ENCODE assay signal across 8 cellular contexts in genomic region chr9:68356370-68357118, GRCh38. TPM values are rescaled to one million over a fixed set of nuclear protein-coding genes. Genes with fewer than 3 reads are reported as not detected.
DNase-seq lines count a peak whose midpoint lies in the region; ATAC-seq and TF ChIP-seq lines count a peak whose summit lies in the region.
"Not testable (repeated sequence)": the region's sequence is repeated elsewhere in the genome, so short reads cannot be mapped to it uniquely, and the experiment has no call there.

PGM5 (plus strand) TSS chr9:68356611; CDS start chr9:68357128, 517 bp downstream.

- not testable (repeated sequence) for H3K36me3 Mint-ChIP-seq in activated T-helper 1 cell treated with anti-CD3 and anti-CD28 coated beads, Interleukin-12 subunit alpha, Interleukin-12 subunit beta, Interleukin-2, Interleukin-4 antibody, amounts not matched to agents 30 ng/mL and 10 ng/mL and 1 ng/mL, durations not matched to agents 14 hours and 24 hours and 36 hours (ENCODE audit: low read depth); naive thymus-derived CD4-positive, alpha-beta T cell

- BruUV-seq in IMR-90 (replicated peaks; lab: Mats Ljungman, UMichigan), result not testable (repeated sequence)

- H2AFZ ChIP-seq in IMR-90 (replicated peaks; ENCODE audit: low read length, poor library complexity), result not testable (repeated sequence)

- H3K79me1 ChIP-seq in IMR-90 (ENCODE audit: low read depth in 1 of 2, low read length in 2 of 2), result not testable (repeated sequence)

- H3K4me3 ChIP-seq in AG09309 (ENCODE audit: control insufficient read depth, low read depth, low read length) (peak within 1 kb of the TSS; percentile 39), IMR-90 (ENCODE audit: insufficient read depth, low read depth, low read length) (peak within 1 kb of the TSS; percentile 88), iPS-11a (ENCODE audit: low read depth, low read length) (peak within 1 kb of the TSS; percentile 17)
- H3K4me3 ChIP-seq in naive thymus-derived CD4-positive, alpha-beta T cell (ENCODE audit: low read length), result not testable (repeated sequence)

- H2AK9ac ChIP-seq in IMR-90 (replicated peaks; ENCODE audit: low read depth, low read length, poor library complexity), result not testable (repeated sequence)

- H3K4ac ChIP-seq in IMR-90 (ENCODE audit: low read depth, low read length), result not testable (repeated sequence)

- not testable (repeated sequence) for H2BK20ac ChIP-seq in IMR-90 (ENCODE audit: low read depth, low read length)

- not testable (repeated sequence) for H3K4me1 ChIP-seq in IMR-90 (ENCODE audit: control insufficient read depth, insufficient read depth, low read length); naive thymus-derived CD4-positive, alpha-beta T cell (ENCODE audit: control insufficient read depth in 2 of 2, insufficient read depth in 2 of 2, low read length in 2 of 2)

- not testable (repeated sequence) for H4K5ac ChIP-seq in IMR-90 (ENCODE audit: low read depth, low read length)

- H3K27me3 Mint-ChIP-seq in activated T-helper 1 cell treated with anti-CD3 and anti-CD28 coated beads, Interleukin-12 subunit alpha, Interleukin-12 subunit beta, Interleukin-2, Interleukin-4 antibody, amounts not matched to agents 30 ng/mL and 10 ng/mL and 1 ng/mL, durations not matched to agents 14 hours and 24 hours and 36 hours (ENCODE audit: insufficient read depth), result peaks cover 35% of the 10 kb centered on the region
- peaks cover 13 to 43% (median 21%) of the 10 kb centered on the region in 5 donors for H3K27me3 Mint-ChIP-seq in naive thymus-derived CD4-positive, alpha-beta T cell

- not testable (repeated sequence) for H3K9me3 Mint-ChIP-seq in activated T-helper 1 cell treated with anti-CD3 and anti-CD28 coated beads, Interleukin-12 subunit alpha, Interleukin-12 subunit beta, Interleukin-2, Interleukin-4 antibody, amounts not matched to agents 30 ng/mL and 10 ng/mL and 1 ng/mL, durations not matched to agents 14 hours and 24 hours and 36 hours; naive thymus-derived CD4-positive, alpha-beta T cell

- H4K91ac ChIP-seq in IMR-90 (ENCODE audit: insufficient read depth, low read depth, low read length), result not testable (repeated sequence)

- H3K23ac ChIP-seq in IMR-90 (ENCODE audit: low read depth, low read length), result not testable (repeated sequence)

- DNase-seq in AG09309 (ENCODE audit: low read depth); IMR-90; activated T-helper 1 cell treated with anti-CD3 and anti-CD28 coated beads, Interleukin-12 subunit alpha, Interleukin-12 subunit beta, Interleukin-2, Interleukin-4 antibody, amounts not matched to agents 30 ng/mL and 10 ng/mL and 1 ng/mL, durations not matched to agents 14 hours and 24 hours and 36 hours (ENCODE audit: low spot score); naive thymus-derived CD4-positive, alpha-beta T cell: not testable (repeated sequence)
- peak; percentile 62 for DNase-seq in ecto neural progenitor cell (ENCODE audit: low spot score)
- DNase-seq in stimulated activated CD8-positive, alpha-beta memory T cell treated with anti-CD3 and anti-CD28 coated beads, Interleukin-4, amount 100 ng/mL, for 48 hours, result peak; percentile 32

- peak within 1 kb of the TSS; percentile 45 for H2BK5ac ChIP-seq in IMR-90 (ENCODE audit: low read depth, low read length, poor library complexity, severe bottlenecking)

- WGBS in IMR-90 (ENCODE audit: extremely low coverage in 2 of 2, insufficient read length in 1 of 2), 2 experiments, result 6% methylated on average over 10 of the region's 58 CpGs; no CpG with 5 or more reads in 1 of the 2 experiments

- not testable (repeated sequence) for H4K8ac ChIP-seq in IMR-90 (ENCODE audit: low read depth in 2 of 2, low read length in 2 of 2)

- not testable (repeated sequence) for TF ChIP-seq RAD21 in IMR-90 (IDR thresholded peaks at IDR 0.05; ENCODE audit: low read length)

- peak within 1 kb of the TSS; percentile 66; the same call in 1 of the 2 replicates for H3K9ac ChIP-seq in IMR-90 (ENCODE audit: low read depth, low read length)

- H2AK5ac ChIP-seq in IMR-90 (ENCODE audit: low read depth, low read length), result not testable (repeated sequence)

- H2BK15ac ChIP-seq in IMR-90 (ENCODE audit: low read depth, low read length), result not testable (repeated sequence)

- intact Hi-C loops in IMR-90 (cut with micrococcal nuclease), result loop anchor here (5.0 kb wide), 1 partner anchor 151 kb away; no protein-coding TSS in a partner anchor
- intact Hi-C loops in activated T-helper 1 cell treated with anti-CD3 and anti-CD28 coated beads, Interleukin-12 subunit alpha, Interleukin-12 subunit beta, Interleukin-2, Interleukin-4 antibody, amounts not matched to agents 30 ng/mL and 10 ng/mL and 1 ng/mL, durations not matched to agents 14 hours and 24 hours and 36 hours (cut with micrococcal nuclease), result loop anchor here (10.0 kb wide), 1 partner anchor 208 kb away; no protein-coding TSS in a partner anchor
- intact Hi-C loops in naive thymus-derived CD4-positive, alpha-beta T cell (cut with micrococcal nuclease), result not testable (repeated sequence)

- H2BK120ac ChIP-seq in IMR-90 (ENCODE audit: low read depth, low read length), result not testable (repeated sequence)

- peak within 1 kb of the TSS; percentile 46; the same call in 1 of the 2 replicates for H3K27ac ChIP-seq in IMR-90 (ENCODE audit: insufficient read depth, low read length)
- H3K27ac ChIP-seq in naive thymus-derived CD4-positive, alpha-beta T cell (ENCODE audit: low read depth, low read length), result not testable (repeated sequence)

- not testable (repeated sequence) for TF ChIP-seq POLR2A in IMR-90 (IDR thresholded peaks at IDR 0.05; ENCODE audit: low read depth, low read length)

- not testable (repeated sequence) for TF ChIP-seq CTCF in AG09309 (IDR thresholded peaks at IDR 0.05; ENCODE audit: control insufficient read depth, insufficient read depth, low read depth, low read length, missing control alignments); IMR-90 (conservative IDR thresholded peaks at IDR 0.05; ENCODE audit: low read depth, low read length)

- H3K4me1 Mint-ChIP-seq in activated T-helper 1 cell treated with anti-CD3 and anti-CD28 coated beads, Interleukin-12 subunit alpha, Interleukin-12 subunit beta, Interleukin-2, Interleukin-4 antibody, amounts not matched to agents 30 ng/mL and 10 ng/mL and 1 ng/mL, durations not matched to agents 14 hours and 24 hours and 36 hours (ENCODE audit: low read depth), result not testable (repeated sequence)
- peaks cover 0 to 11% (median 6%) of the 10 kb centered on the region in 7 donors for H3K4me1 Mint-ChIP-seq in naive thymus-derived CD4-positive, alpha-beta T cell

- not testable (repeated sequence) for H3K9me1 ChIP-seq in IMR-90 (ENCODE audit: insufficient read depth, low read length)

- not testable (repeated sequence) for H3K27me3 ChIP-seq in IMR-90 (ENCODE audit: control insufficient read depth, insufficient read depth, low read length); naive thymus-derived CD4-positive, alpha-beta T cell (ENCODE audit: control insufficient read depth in 2 of 2, insufficient read depth in 2 of 2, low read length in 2 of 2)

- CTCF ChIA-PET in IMR-90 (lab: Yijun Ruan, JAX); naive thymus-derived CD4-positive, alpha-beta T cell (lab: Charles Lee): not testable (repeated sequence)

- in situ Hi-C loops in IMR-90 (cut with MboI; ENCODE audit: low sequenced_read_pairs), result not testable (repeated sequence)

- H3K18ac ChIP-seq in IMR-90 (ENCODE audit: low read depth, low read length), result peak within 1 kb of the TSS; percentile 64; the same call in 1 of the 2 replicates

- H3K27ac Mint-ChIP-seq in activated T-helper 1 cell treated with anti-CD3 and anti-CD28 coated beads, Interleukin-12 subunit alpha, Interleukin-12 subunit beta, Interleukin-2, Interleukin-4 antibody, amounts not matched to agents 30 ng/mL and 10 ng/mL and 1 ng/mL, durations not matched to agents 14 hours and 24 hours and 36 hours, result not testable (repeated sequence)
- H3K27ac Mint-ChIP-seq in naive thymus-derived CD4-positive, alpha-beta T cell, result peak within 1 kb of the TSS in 1 of 9 donors; percentile 20

- not testable (repeated sequence) for H3K56ac ChIP-seq in IMR-90 (ENCODE audit: extremely low read depth, insufficient read depth, low read length)

- H3K36me3 ChIP-seq in IMR-90 (ENCODE audit: control insufficient read depth, insufficient read depth, low read length); naive thymus-derived CD4-positive, alpha-beta T cell (ENCODE audit: control insufficient read depth in 2 of 3, insufficient read depth in 3 of 3, low read length in 3 of 3): not testable (repeated sequence)

- dilution Hi-C loops in IMR-90 (cut with HindIII; ENCODE audit: low sequenced_read_pairs, unreplicated experiment), result not testable (repeated sequence)

- peak within 1 kb of the TSS; percentile 73 for H3K4me2 ChIP-seq in IMR-90 (ENCODE audit: low read depth, low read length)

- H3K14ac ChIP-seq in IMR-90 (replicated peaks; ENCODE audit: low read depth, low read length), result not testable (repeated sequence)

- not testable (repeated sequence) for H3K9me3 ChIP-seq in IMR-90 (ENCODE audit: control insufficient read depth, insufficient read depth, low read length); naive thymus-derived CD4-positive, alpha-beta T cell (ENCODE audit: control insufficient read depth in 2 of 3, low read length in 3 of 3)

- H4K20me1 ChIP-seq in IMR-90 (ENCODE audit: insufficient read depth, low read length), result not testable (repeated sequence)

- POLR2A ChIA-PET in IMR-90 (lab: Charles Lee; ENCODE audit: unreplicated experiment); naive thymus-derived CD4-positive, alpha-beta T cell (lab: Charles Lee): not testable (repeated sequence)

- peak; percentile 67 for ATAC-seq in GM19023 (IDR thresholded peaks at IDR 0.05; ENCODE audit: unreplicated experiment)
- ATAC-seq in IMR-90 (ENCODE audit: low read depth), result peak; percentile 79
- ATAC-seq in naive thymus-derived CD4-positive, alpha-beta T cell, result peak; percentile 73

- H3K4me3 Mint-ChIP-seq in activated T-helper 1 cell treated with anti-CD3 and anti-CD28 coated beads, Interleukin-12 subunit alpha, Interleukin-12 subunit beta, Interleukin-2, Interleukin-4 antibody, amounts not matched to agents 30 ng/mL and 10 ng/mL and 1 ng/mL, durations not matched to agents 14 hours and 24 hours and 36 hours, result peak within 1 kb of the TSS; percentile 59
- peak within 1 kb of the TSS in 9 of 10 donors; percentile 41 to 81 (median 64) for H3K4me3 Mint-ChIP-seq in naive thymus-derived CD4-positive, alpha-beta T cell

RNA-seq across cellular contexts. Expression of gene PGM5, which starts in this region (rescaled TPM):
- total RNA-seq in IMR-90 (2012; rRNA removed), result 12.8 and 14.7 TPM in 2 replicates
- polyA plus RNA-seq in IMR-90 (2012; rRNA removed), result 7.4 and 8.3 TPM in 2 replicates
- polyA plus RNA-seq in IMR-90 (2012; cell fraction: cytosol; rRNA removed), result 6.7 and 7.3 TPM in 2 replicates
- polyA plus RNA-seq in IMR-90 (2012; cell fraction: nucleus; rRNA removed; ENCODE audit: low replicate concordance), result 2.3 and 5.2 TPM in 2 replicates
- total RNA-seq in activated T-helper 1 cell treated with anti-CD3 and anti-CD28 coated beads, Interleukin-12 subunit alpha, Interleukin-12 subunit beta, Interleukin-2, Interleukin-4 antibody, amounts not matched to agents 30 ng/mL and 10 ng/mL and 1 ng/mL, durations not matched to agents 14 hours and 24 hours and 36 hours, result not detected in 2 replicates
- 1 to 10 TPM in 1 of 5 experiments, under 1 TPM in 1, not detected in 3; 0.19 to 1.4 TPM for total RNA-seq in naive thymus-derived CD4-positive, alpha-beta T cell
- polyA plus RNA-seq in naive thymus-derived CD4-positive, alpha-beta T cell, result not detected
